1 cellular context compared by ENCODE assay signal in the genomic region with DNA sequence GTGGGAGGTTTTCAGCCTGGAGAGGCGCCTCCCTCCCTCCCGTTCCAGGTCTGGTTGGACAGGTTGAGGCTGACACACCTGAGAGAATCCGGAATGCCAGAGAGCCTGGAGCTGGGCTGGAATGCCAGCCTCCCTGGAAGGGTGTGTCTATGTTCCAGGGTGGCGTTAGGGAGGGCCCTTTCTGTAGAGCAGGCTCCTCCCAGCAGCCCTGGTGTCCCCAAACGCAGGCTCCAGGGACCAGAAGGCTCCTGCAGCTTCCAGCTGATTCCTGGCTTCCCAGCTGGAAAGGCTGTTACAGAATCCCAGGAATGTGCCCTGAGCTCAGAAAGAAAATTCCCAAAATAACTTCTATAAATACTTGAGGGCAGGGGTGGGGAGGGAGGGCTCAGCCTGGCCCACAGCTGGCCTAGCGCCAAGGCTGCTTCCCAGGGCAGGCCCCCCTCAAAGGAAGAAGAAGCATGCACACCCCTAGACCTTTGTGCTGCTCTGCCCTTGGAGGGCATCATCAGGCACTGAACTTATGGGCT.
TF ChIP-seq lines count a peak whose summit lies in the region.

No MANE protein-coding gene starts in this region.

TF ChIP-seq in HepG2, 621 proteins besides CTCF, POLR2A, EP300 and RAD21 (continued from another document and continues in another):
- TF ChIP-seq, protein P1, sequence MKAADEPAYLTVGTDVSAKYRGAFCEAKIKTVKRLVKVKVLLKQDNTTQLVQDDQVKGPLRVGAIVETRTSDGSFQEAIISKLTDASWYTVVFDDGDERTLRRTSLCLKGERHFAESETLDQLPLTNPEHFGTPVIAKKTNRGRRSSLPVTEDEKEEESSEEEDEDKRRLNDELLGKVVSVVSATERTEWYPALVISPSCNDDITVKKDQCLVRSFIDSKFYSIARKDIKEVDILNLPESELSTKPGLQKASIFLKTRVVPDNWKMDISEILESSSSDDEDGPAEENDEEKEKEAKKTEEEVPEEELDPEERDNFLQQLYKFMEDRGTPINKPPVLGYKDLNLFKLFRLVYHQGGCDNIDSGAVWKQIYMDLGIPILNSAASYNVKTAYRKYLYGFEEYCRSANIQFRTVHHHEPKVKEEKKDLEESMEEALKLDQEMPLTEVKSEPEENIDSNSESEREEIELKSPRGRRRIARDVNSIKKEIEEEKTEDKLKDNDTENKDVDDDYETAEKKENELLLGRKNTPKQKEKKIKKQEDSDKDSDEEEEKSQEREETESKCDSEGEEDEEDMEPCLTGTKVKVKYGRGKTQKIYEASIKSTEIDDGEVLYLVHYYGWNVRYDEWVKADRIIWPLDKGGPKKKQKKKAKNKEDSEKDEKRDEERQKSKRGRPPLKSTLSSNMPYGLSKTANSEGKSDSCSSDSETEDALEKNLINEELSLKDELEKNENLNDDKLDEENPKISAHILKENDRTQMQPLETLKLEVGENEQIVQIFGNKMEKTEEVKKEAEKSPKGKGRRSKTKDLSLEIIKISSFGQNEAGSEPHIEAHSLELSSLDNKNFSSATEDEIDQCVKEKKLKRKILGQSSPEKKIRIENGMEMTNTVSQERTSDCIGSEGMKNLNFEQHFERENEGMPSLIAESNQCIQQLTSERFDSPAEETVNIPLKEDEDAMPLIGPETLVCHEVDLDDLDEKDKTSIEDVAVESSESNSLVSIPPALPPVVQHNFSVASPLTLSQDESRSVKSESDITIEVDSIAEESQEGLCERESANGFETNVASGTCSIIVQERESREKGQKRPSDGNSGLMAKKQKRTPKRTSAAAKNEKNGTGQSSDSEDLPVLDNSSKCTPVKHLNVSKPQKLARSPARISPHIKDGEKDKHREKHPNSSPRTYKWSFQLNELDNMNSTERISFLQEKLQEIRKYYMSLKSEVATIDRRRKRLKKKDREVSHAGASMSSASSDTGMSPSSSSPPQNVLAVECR (CRISPR knock-in tag; IDR thresholded peaks at IDR 0.05; ENCODE audit: borderline replicate concordance), result peak; percentile 19; the same call in 1 of the 2 replicates
- TF ChIP-seq KLF6 (CRISPR knock-in tag; IDR thresholded peaks at IDR 0.05) (no peak), ZNF350 (CRISPR knock-in tag; IDR thresholded peaks at IDR 0.05; ENCODE audit: borderline replicate concordance, low read depth) (0 out of 2 replicates have a peak, but pooled peaks have one; percentile 30), ZNF562 (CRISPR knock-in tag; IDR thresholded peaks at IDR 0.05; ENCODE audit: borderline replicate concordance) (no peak), HNF4G (IDR thresholded peaks at IDR 0.05; ENCODE audit: borderline replicate concordance, low read depth, low read length) (peak; percentile 75), HNF4G (CRISPR knock-in tag; IDR thresholded peaks at IDR 0.05; ENCODE audit: borderline replicate concordance, low read depth) (peak; percentile 55; the same call in 1 of the 2 replicates), SCMH1 (CRISPR knock-in tag; IDR thresholded peaks at IDR 0.05; ENCODE audit: borderline replicate concordance) (no peak), LCORL (IDR thresholded peaks at IDR 0.05) (no peak), LCORL (CRISPR knock-in tag; IDR thresholded peaks at IDR 0.05) (peak; percentile 97), ZNF124 (CRISPR knock-in tag; IDR thresholded peaks at IDR 0.05) (no peak), PHF21A (CRISPR knock-in tag; IDR thresholded peaks at IDR 0.05) (peak; percentile 70; the same call in 1 of the 2 replicates), MAFF (IDR thresholded peaks at IDR 0.05; ENCODE audit: low read depth, low read length) (no peak), PAWR (CRISPR knock-in tag; IDR thresholded peaks at IDR 0.05; ENCODE audit: borderline replicate concordance) (0 out of 2 replicates have a peak, but pooled peaks have one; percentile 6), ZFP90 (CRISPR knock-in tag; IDR thresholded peaks at IDR 0.05; ENCODE audit: borderline replicate concordance) (0 out of 2 replicates have a peak, but pooled peaks have one; percentile 72), ZNF572 (CRISPR knock-in tag; IDR thresholded peaks at IDR 0.05) (no peak), KLF12 (CRISPR knock-in tag; IDR thresholded peaks at IDR 0.05; ENCODE audit: borderline replicate concordance) (no peak), ZNF335 (CRISPR knock-in tag; IDR thresholded peaks at IDR 0.05) (no peak), BCL6 (CRISPR knock-in tag; IDR thresholded peaks at IDR 0.05) (peak; percentile 60; the same call in 1 of the 2 replicates), TEAD3 (CRISPR knock-in tag; optimal IDR thresholded peaks at IDR 0.05; ENCODE audit: borderline replicate concordance) (peak; percentile 96), ZNF605 (CRISPR knock-in tag; IDR thresholded peaks at IDR 0.05) (no peak), ZNF607 (CRISPR knock-in tag; IDR thresholded peaks at IDR 0.05; ENCODE audit: borderline replicate concordance) (no peak), ZNF460 (CRISPR knock-in tag; IDR thresholded peaks at IDR 0.05; ENCODE audit: borderline replicate concordance) (no peak), NCOA2 (CRISPR knock-in tag; IDR thresholded peaks at IDR 0.05) (peak; percentile 66), MATR3 (CRISPR knock-in tag; IDR thresholded peaks at IDR 0.05) (no peak), ZNF253 (CRISPR knock-in tag; IDR thresholded peaks at IDR 0.05; ENCODE audit: borderline replicate concordance) (no peak), NCOA1 (CRISPR knock-in tag; IDR thresholded peaks at IDR 0.05) (0 out of 2 replicates have a peak, but pooled peaks have one; percentile 70), ZFP1 (CRISPR knock-in tag; IDR thresholded peaks at IDR 0.05) (no peak), KAT2B (IDR thresholded peaks at IDR 0.05; ENCODE audit: borderline replicate concordance, low read depth, low read length) (no peak), MIXL1 (CRISPR knock-in tag; IDR thresholded peaks at IDR 0.05) (no peak), SAFB2 (CRISPR knock-in tag; IDR thresholded peaks at IDR 0.05; ENCODE audit: borderline replicate concordance, low read depth) (0 out of 2 replicates have a peak, but pooled peaks have one; percentile 25), PAX8 (CRISPR knock-in tag; IDR thresholded peaks at IDR 0.05; ENCODE audit: borderline replicate concordance) (0 out of 2 replicates have a peak, but pooled peaks have one; percentile 21), KLF13 (CRISPR knock-in tag; IDR thresholded peaks at IDR 0.05) (no peak), SP5 (CRISPR knock-in tag; IDR thresholded peaks at IDR 0.05; ENCODE audit: borderline replicate concordance, low read depth) (peak; percentile 37; the same call in 1 of the 2 replicates)
- TF ChIP-seq, protein P2, sequence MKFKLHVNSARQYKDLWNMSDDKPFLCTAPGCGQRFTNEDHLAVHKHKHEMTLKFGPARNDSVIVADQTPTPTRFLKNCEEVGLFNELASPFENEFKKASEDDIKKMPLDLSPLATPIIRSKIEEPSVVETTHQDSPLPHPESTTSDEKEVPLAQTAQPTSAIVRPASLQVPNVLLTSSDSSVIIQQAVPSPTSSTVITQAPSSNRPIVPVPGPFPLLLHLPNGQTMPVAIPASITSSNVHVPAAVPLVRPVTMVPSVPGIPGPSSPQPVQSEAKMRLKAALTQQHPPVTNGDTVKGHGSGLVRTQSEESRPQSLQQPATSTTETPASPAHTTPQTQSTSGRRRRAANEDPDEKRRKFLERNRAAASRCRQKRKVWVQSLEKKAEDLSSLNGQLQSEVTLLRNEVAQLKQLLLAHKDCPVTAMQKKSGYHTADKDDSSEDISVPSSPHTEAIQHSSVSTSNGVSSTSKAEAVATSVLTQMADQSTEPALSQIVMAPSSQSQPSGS (CRISPR knock-in tag; IDR thresholded peaks at IDR 0.05), result peak; percentile 59; the same call in 1 of the 2 replicates
- TF ChIP-seq, protein P3, sequence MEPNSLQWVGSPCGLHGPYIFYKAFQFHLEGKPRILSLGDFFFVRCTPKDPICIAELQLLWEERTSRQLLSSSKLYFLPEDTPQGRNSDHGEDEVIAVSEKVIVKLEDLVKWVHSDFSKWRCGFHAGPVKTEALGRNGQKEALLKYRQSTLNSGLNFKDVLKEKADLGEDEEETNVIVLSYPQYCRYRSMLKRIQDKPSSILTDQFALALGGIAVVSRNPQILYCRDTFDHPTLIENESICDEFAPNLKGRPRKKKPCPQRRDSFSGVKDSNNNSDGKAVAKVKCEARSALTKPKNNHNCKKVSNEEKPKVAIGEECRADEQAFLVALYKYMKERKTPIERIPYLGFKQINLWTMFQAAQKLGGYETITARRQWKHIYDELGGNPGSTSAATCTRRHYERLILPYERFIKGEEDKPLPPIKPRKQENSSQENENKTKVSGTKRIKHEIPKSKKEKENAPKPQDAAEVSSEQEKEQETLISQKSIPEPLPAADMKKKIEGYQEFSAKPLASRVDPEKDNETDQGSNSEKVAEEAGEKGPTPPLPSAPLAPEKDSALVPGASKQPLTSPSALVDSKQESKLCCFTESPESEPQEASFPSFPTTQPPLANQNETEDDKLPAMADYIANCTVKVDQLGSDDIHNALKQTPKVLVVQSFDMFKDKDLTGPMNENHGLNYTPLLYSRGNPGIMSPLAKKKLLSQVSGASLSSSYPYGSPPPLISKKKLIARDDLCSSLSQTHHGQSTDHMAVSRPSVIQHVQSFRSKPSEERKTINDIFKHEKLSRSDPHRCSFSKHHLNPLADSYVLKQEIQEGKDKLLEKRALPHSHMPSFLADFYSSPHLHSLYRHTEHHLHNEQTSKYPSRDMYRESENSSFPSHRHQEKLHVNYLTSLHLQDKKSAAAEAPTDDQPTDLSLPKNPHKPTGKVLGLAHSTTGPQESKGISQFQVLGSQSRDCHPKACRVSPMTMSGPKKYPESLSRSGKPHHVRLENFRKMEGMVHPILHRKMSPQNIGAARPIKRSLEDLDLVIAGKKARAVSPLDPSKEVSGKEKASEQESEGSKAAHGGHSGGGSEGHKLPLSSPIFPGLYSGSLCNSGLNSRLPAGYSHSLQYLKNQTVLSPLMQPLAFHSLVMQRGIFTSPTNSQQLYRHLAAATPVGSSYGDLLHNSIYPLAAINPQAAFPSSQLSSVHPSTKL (CRISPR knock-in tag; IDR thresholded peaks at IDR 0.05), result peak; percentile 55
- TF ChIP-seq, protein P4, sequence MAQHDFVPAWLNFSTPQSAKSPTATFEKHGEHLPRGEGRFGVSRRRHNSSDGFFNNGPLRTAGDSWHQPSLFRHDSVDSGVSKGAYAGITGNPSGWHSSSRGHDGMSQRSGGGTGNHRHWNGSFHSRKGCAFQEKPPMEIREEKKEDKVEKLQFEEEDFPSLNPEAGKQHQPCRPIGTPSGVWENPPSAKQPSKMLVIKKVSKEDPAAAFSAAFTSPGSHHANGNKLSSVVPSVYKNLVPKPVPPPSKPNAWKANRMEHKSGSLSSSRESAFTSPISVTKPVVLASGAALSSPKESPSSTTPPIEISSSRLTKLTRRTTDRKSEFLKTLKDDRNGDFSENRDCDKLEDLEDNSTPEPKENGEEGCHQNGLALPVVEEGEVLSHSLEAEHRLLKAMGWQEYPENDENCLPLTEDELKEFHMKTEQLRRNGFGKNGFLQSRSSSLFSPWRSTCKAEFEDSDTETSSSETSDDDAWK (CRISPR knock-in tag; IDR thresholded peaks at IDR 0.05), result no peak
- TF ChIP-seq, protein P5, sequence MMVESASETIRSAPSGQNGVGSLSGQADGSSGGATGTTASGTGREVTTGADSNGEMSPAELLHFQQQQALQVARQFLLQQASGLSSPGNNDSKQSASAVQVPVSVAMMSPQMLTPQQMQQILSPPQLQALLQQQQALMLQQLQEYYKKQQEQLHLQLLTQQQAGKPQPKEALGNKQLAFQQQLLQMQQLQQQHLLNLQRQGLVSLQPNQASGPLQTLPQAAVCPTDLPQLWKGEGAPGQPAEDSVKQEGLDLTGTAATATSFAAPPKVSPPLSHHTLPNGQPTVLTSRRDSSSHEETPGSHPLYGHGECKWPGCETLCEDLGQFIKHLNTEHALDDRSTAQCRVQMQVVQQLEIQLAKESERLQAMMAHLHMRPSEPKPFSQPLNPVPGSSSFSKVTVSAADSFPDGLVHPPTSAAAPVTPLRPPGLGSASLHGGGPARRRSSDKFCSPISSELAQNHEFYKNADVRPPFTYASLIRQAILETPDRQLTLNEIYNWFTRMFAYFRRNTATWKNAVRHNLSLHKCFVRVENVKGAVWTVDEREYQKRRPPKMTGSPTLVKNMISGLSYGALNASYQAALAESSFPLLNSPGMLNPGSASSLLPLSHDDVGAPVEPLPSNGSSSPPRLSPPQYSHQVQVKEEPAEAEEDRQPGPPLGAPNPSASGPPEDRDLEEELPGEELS (CRISPR knock-in tag; IDR thresholded peaks at IDR 0.05), result no peak
- TF ChIP-seq, protein P6, sequence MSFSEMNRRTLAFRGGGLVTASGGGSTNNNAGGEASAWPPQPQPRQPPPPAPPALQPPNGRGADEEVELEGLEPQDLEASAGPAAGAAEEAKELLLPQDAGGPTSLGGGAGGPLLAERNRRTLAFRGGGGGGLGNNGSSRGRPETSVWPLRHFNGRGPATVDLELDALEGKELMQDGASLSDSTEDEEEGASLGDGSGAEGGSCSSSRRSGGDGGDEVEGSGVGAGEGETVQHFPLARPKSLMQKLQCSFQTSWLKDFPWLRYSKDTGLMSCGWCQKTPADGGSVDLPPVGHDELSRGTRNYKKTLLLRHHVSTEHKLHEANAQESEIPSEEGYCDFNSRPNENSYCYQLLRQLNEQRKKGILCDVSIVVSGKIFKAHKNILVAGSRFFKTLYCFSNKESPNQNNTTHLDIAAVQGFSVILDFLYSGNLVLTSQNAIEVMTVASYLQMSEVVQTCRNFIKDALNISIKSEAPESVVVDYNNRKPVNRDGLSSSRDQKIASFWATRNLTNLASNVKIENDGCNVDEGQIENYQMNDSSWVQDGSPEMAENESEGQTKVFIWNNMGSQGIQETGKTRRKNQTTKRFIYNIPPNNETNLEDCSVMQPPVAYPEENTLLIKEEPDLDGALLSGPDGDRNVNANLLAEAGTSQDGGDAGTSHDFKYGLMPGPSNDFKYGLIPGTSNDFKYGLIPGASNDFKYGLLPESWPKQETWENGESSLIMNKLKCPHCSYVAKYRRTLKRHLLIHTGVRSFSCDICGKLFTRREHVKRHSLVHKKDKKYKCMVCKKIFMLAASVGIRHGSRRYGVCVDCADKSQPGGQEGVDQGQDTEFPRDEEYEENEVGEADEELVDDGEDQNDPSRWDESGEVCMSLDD (CRISPR knock-in tag; IDR thresholded peaks at IDR 0.05; ENCODE audit: borderline replicate concordance), result 0 out of 2 replicates have a peak, but pooled peaks have one; percentile 24
- TF ChIP-seq, protein P7, sequence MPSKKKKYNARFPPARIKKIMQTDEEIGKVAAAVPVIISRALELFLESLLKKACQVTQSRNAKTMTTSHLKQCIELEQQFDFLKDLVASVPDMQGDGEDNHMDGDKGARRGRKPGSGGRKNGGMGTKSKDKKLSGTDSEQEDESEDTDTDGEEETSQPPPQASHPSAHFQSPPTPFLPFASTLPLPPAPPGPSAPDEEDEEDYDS (CRISPR knock-in tag; IDR thresholded peaks at IDR 0.05), result 0 out of 2 replicates have a peak, but pooled peaks have one; percentile 9
- TF ChIP-seq, protein P8, sequence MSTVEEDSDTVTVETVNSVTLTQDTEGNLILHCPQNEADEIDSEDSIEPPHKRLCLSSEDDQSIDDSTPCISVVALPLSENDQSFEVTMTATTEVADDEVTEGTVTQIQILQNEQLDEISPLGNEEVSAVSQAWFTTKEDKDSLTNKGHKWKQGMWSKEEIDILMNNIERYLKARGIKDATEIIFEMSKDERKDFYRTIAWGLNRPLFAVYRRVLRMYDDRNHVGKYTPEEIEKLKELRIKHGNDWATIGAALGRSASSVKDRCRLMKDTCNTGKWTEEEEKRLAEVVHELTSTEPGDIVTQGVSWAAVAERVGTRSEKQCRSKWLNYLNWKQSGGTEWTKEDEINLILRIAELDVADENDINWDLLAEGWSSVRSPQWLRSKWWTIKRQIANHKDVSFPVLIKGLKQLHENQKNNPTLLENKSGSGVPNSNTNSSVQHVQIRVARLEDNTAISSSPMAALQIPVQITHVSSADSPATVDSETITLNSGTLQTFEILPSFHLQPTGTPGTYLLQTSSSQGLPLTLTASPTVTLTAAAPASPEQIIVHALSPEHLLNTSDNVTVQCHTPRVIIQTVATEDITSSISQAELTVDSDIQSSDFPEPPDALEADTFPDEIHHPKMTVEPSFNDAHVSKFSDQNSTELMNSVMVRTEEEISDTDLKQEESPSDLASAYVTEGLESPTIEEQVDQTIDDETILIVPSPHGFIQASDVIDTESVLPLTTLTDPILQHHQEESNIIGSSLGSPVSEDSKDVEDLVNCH (CRISPR knock-in tag; IDR thresholded peaks at IDR 0.05), result no peak
